ENCODE assay signal across 1 cellular context in genomic region chr11:122834065-122834464, GRCh38.
TF ChIP-seq lines count a peak whose summit lies in the region.

No MANE protein-coding gene starts in this region.

TF ChIP-seq in GM23338, 12 proteins besides CTCF, POLR2A, EP300 and RAD21 (continued from another document):
- TF ChIP-seq REST (IDR thresholded peaks at IDR 0.05; ENCODE audit: unreplicated experiment), result no peak
- no peak for TF ChIP-seq EZH2phosphoT487 (IDR thresholded peaks at IDR 0.05; ENCODE audit: unreplicated experiment)
- no peak for TF ChIP-seq NANOG (IDR thresholded peaks at IDR 0.05; ENCODE audit: borderline replicate concordance)
